In the genomic region with DNA sequence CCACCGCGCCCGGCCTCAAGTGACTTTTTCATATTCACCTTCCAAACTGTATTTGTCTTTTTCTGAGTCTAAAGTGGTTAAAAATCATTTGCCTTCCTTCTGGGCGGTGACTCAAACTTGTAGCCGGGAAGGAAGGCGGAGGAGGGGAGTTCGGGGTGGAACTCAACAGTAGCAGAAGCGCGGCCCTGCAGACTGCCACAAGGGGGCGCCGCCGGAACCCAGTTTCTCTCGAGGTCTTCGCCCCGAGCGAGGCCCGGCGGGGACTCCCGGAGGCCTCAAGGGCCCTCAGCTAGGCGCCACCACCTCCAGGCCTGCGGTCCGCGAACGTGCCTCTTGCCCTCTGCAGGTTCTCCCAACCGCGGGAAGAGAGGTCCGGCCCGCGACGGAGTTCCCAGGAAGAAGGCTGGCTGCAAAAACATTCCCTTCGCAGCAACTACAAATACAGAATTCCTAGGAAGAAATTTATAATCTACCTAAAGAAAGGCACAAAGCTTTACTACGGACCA, we compare ENCODE assay signal across 8 cellular contexts. TPM values are rescaled to one million over a fixed set of nuclear protein-coding genes. Genes with fewer than 3 reads are reported as not detected.
DNase-seq lines count a peak whose midpoint lies in the region; ATAC-seq, FAIRE-seq and TF ChIP-seq lines count a peak whose summit lies in the region.

No MANE protein-coding gene starts in this region.

- H3K27me3 ChIP-seq in SK-N-SH (ENCODE audit: insufficient read depth): peaks cover 2% of the 10 kb centered on the region; the same call in 1 of the 2 replicates

- ATAC-seq in GM19467 (IDR thresholded peaks at IDR 0.05; ENCODE audit: unreplicated experiment): peak; percentile 90

- H3K4me3 ChIP-seq in SK-N-SH (ENCODE audit: low read depth in 2 of 2, low read length in 1 of 2): peak overlapping the region in 1 of 2 experiments; percentile 32; a peak in 1 of 4 replicates

- H3K4me1 Mint-ChIP-seq in activated naive CD4-positive, alpha-beta T cell treated with anti-CD3 and anti-CD28 coated beads, Interleukin-2, amount 10 ng/mL, durations not matched to agents 7 days and 5 days: peaks cover 2% of the 10 kb centered on the region

- no peak overlapping the region for H3K4me2 ChIP-seq in SK-N-SH

- no peaks in the 10 kb centered on the region for H3K9me2 ChIP-seq in SK-N-SH

- TF ChIP-seq RAD21 in SK-N-SH (IDR thresholded peaks at IDR 0.05; ENCODE audit: low read length): peak; percentile 76

- no peaks in the 10 kb centered on the region for H3K9me3 ChIP-seq in SK-N-SH

- H3K9me3 Mint-ChIP-seq in activated naive CD4-positive, alpha-beta T cell treated with anti-CD3 and anti-CD28 coated beads, Interleukin-2, amount 10 ng/mL, durations not matched to agents 7 days and 5 days: no peaks in the 10 kb centered on the region

- TF ChIP-seq EP300 in SK-N-SH (IDR thresholded peaks at IDR 0.05; ENCODE audit: borderline replicate concordance in 1 of 2, low read depth in 1 of 2, low read length in 1 of 2): 0 out of 4 replicates have a peak, but pooled peaks of 1 of the 2 experiments have one; percentile 13

- H3K36me3 Mint-ChIP-seq in activated naive CD4-positive, alpha-beta T cell treated with anti-CD3 and anti-CD28 coated beads, Interleukin-2, amount 10 ng/mL, durations not matched to agents 7 days and 5 days: no peaks in the 10 kb centered on the region

- H3K4me3 Mint-ChIP-seq in activated naive CD4-positive, alpha-beta T cell treated with anti-CD3 and anti-CD28 coated beads, Interleukin-2, amount 10 ng/mL, durations not matched to agents 7 days and 5 days: no peak overlapping the region

- POLR2A ChIA-PET in SK-N-SH (lab: Yijun Ruan, JAX): no interaction called here

- intact Hi-C loops in head of caudate nucleus (cut with DNase I): no loop called here
- intact Hi-C loops in posterior vena cava (cut with DNase I): no loop called here

- TF ChIP-seq CTCF in D721Med (IDR thresholded peaks at IDR 0.05; ENCODE audit: insufficient read depth, missing control alignments) (peak; percentile 59), SK-N-SH (IDR thresholded peaks at IDR 0.05) (peak; percentile 84)

- H3F3A ChIP-seq in SK-N-SH (replicated peaks; ENCODE audit: insufficient read depth): no peaks in the 10 kb centered on the region

- FAIRE-seq in D721Med (lab: Jason Lieb, UNC) (no peak), HTR-8/SVneo (lab: Jason Lieb, UNC) (no peak)

- DNase-seq in D721Med (ENCODE audit: insufficient read length, low spot score): peak; percentile 63
- peak; percentile 86 for DNase-seq in HTR-8/SVneo (ENCODE audit: insufficient read length, low spot score)
- DNase-seq in SK-N-SH: peak; percentile 89
- DNase-seq in activated naive CD4-positive, alpha-beta T cell treated with anti-CD3 and anti-CD28 coated beads, Interleukin-2, amount 10 ng/mL, durations not matched to agents 7 days and 5 days: peak; percentile 91
- DNase-seq in head of caudate nucleus: peak; percentile 83 to 97 (median 91)
- DNase-seq in posterior vena cava (ENCODE audit: low spot score): peak; percentile 96
- DNase-seq in ureter (ENCODE audit: low spot score): peak; percentile 90

- H3K27ac ChIP-seq in SK-N-SH (ENCODE audit: low read depth in 2 of 2, low read length in 1 of 2): no peak overlapping the region

- no peaks in the 10 kb centered on the region for H4K20me1 ChIP-seq in SK-N-SH (ENCODE audit: insufficient read depth)

- CTCF ChIA-PET in SK-N-SH (lab: Yijun Ruan, JAX): interaction anchor here (0.6 to 10.0 kb wide), 32 partner anchors 8 to 1592 kb away, joined by 3 to 106 read pairs (median 5); a partner anchor contains a TSS
- CTCF ChIA-PET in activated naive CD4-positive, alpha-beta T cell treated with anti-CD3 and anti-CD28 coated beads, Interleukin-2, amount 10 ng/mL, durations not matched to agents 7 days and 5 days (lab: Charles Lee): interaction anchor here (0.6 to 9.2 kb wide), 15 partner anchors 11 to 144 kb away, joined by 3 to 85 read pairs (median 4); no protein-coding TSS in a partner anchor

- 26% methylated on average over 18 of the region's 32 CpGs for WGBS in SK-N-SH (ENCODE audit: low lambda C conversion rate)

- H3K79me2 ChIP-seq in SK-N-SH (ENCODE audit: insufficient read depth): no peaks in the 10 kb centered on the region

- H3K27ac Mint-ChIP-seq in activated naive CD4-positive, alpha-beta T cell treated with anti-CD3 and anti-CD28 coated beads, Interleukin-2, amount 10 ng/mL, durations not matched to agents 7 days and 5 days: no peak overlapping the region

- H3K36me3 ChIP-seq in SK-N-SH (replicated peaks in 1 of 2; ENCODE audit: control insufficient read depth in 1 of 2, insufficient read depth in 2 of 2, low read length in 1 of 2): no peaks in the 10 kb centered on the region

- peaks cover 68% of the 10 kb centered on the region for H3K27me3 Mint-ChIP-seq in activated naive CD4-positive, alpha-beta T cell treated with anti-CD3 and anti-CD28 coated beads, Interleukin-2, amount 10 ng/mL, durations not matched to agents 7 days and 5 days

- 0 out of 2 replicates have a peak overlapping the region, but pooled peaks have one; percentile 48 for H2AFZ ChIP-seq in SK-N-SH (ENCODE audit: low read depth)

- H3K4me1 ChIP-seq in SK-N-SH (ENCODE audit: control insufficient read depth in 1 of 2, insufficient read depth in 2 of 2, low read depth in 1 of 2, low read length in 1 of 2): no peaks in the 10 kb centered on the region; a peak in 1 of 4 replicates

- H3K9ac ChIP-seq in SK-N-SH: no peak overlapping the region

TF ChIP-seq in SK-N-SH, 30 proteins besides CTCF, POLR2A, EP300 and RAD21 (continues in another document):
- no peak for TF ChIP-seq EZH2phosphoT487 (IDR thresholded peaks at IDR 0.05; ENCODE audit: borderline replicate concordance, low read depth)
- TF ChIP-seq, protein P1, sequence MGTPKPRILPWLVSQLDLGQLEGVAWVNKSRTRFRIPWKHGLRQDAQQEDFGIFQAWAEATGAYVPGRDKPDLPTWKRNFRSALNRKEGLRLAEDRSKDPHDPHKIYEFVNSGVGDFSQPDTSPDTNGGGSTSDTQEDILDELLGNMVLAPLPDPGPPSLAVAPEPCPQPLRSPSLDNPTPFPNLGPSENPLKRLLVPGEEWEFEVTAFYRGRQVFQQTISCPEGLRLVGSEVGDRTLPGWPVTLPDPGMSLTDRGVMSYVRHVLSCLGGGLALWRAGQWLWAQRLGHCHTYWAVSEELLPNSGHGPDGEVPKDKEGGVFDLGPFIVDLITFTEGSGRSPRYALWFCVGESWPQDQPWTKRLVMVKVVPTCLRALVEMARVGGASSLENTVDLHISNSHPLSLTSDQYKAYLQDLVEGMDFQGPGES (IDR thresholded peaks at IDR 0.05; ENCODE audit: low read depth, low read length): no peak
- TF ChIP-seq JUND (IDR thresholded peaks at IDR 0.05): no peak
- TF ChIP-seq, protein P2, sequence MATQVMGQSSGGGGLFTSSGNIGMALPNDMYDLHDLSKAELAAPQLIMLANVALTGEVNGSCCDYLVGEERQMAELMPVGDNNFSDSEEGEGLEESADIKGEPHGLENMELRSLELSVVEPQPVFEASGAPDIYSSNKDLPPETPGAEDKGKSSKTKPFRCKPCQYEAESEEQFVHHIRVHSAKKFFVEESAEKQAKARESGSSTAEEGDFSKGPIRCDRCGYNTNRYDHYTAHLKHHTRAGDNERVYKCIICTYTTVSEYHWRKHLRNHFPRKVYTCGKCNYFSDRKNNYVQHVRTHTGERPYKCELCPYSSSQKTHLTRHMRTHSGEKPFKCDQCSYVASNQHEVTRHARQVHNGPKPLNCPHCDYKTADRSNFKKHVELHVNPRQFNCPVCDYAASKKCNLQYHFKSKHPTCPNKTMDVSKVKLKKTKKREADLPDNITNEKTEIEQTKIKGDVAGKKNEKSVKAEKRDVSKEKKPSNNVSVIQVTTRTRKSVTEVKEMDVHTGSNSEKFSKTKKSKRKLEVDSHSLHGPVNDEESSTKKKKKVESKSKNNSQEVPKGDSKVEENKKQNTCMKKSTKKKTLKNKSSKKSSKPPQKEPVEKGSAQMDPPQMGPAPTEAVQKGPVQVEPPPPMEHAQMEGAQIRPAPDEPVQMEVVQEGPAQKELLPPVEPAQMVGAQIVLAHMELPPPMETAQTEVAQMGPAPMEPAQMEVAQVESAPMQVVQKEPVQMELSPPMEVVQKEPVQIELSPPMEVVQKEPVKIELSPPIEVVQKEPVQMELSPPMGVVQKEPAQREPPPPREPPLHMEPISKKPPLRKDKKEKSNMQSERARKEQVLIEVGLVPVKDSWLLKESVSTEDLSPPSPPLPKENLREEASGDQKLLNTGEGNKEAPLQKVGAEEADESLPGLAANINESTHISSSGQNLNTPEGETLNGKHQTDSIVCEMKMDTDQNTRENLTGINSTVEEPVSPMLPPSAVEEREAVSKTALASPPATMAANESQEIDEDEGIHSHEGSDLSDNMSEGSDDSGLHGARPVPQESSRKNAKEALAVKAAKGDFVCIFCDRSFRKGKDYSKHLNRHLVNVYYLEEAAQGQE (IDR thresholded peaks at IDR 0.05; ENCODE audit: low read depth, low read length): no peak
- TF ChIP-seq RCOR1 (IDR thresholded peaks at IDR 0.05; ENCODE audit: low read length): peak; percentile 51; the same call in 1 of the 2 replicates
- TF ChIP-seq FOXJ3 (CRISPR knock-in tag; IDR thresholded peaks at IDR 0.05): no peak
- peak; percentile 49 for TF ChIP-seq CHD2 (IDR thresholded peaks at IDR 0.05; ENCODE audit: low read length, partially characterized antibody)
- TF ChIP-seq FOXM1 (IDR thresholded peaks at IDR 0.05; ENCODE audit: low read depth): no peak
- TF ChIP-seq, protein P3, sequence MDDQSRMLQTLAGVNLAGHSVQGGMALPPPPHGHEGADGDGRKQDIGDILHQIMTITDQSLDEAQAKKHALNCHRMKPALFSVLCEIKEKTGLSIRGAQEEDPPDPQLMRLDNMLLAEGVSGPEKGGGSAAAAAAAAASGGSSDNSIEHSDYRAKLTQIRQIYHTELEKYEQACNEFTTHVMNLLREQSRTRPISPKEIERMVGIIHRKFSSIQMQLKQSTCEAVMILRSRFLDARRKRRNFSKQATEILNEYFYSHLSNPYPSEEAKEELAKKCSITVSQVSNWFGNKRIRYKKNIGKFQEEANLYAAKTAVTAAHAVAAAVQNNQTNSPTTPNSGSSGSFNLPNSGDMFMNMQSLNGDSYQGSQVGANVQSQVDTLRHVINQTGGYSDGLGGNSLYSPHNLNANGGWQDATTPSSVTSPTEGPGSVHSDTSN (IDR thresholded peaks at IDR 0.05): 0 out of 2 replicates have a peak, but pooled peaks have one; percentile 7
- no peak for TF ChIP-seq RXRA (IDR thresholded peaks at IDR 0.05; ENCODE audit: borderline replicate concordance, low read depth)
- no peak for TF ChIP-seq YY1 (IDR thresholded peaks at IDR 0.05; ENCODE audit: low read depth)
- peak; percentile 84 for TF ChIP-seq SMC3 (IDR thresholded peaks at IDR 0.05; ENCODE audit: low read depth, low read length)
- TF ChIP-seq, protein P4, sequence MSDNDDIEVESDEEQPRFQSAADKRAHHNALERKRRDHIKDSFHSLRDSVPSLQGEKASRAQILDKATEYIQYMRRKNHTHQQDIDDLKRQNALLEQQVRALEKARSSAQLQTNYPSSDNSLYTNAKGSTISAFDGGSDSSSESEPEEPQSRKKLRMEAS (IDR thresholded peaks at IDR 0.05; ENCODE audit: low read depth): peak; percentile 59; the same call in 1 of the 2 replicates

RNA-seq across cellular contexts. Expression of a gene that starts 16.8 kb away (rescaled TPM):
- polyA plus RNA-seq in SK-N-SH (2012; rRNA removed): 288 and 290 TPM in 2 replicates
- 120 and 202 TPM in 2 replicates for polyA plus RNA-seq in SK-N-SH (2012; cell fraction: cytosol; rRNA removed)
- polyA plus RNA-seq in SK-N-SH (2012; cell fraction: nucleus; rRNA removed): 97.8 and 154 TPM in 2 replicates
- total RNA-seq in posterior vena cava (10 to 100 TPM; 54.7 to 64.9 TPM), ureter (227 TPM)
